ENCODE assay signal across 25 cellular contexts in the genomic region with DNA sequence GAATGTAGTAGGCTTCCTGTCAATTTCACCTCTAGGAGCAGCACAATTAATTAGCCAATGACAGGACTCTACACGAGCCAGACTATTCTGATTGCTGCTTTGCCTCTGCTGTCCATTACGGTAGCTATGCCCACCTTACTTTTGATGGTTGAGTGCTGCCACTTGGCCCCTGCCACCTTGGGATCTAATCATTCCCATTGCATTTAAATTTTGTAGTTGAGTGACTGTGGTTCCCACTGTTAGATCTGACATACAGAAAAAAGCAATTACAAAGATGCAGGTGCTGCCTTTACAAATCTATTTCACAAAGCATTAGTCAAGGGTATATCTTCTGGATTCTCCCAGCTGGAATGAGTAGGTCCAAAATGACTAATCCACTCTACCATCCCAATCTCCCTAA.
"Had no signal": no experiment of that assay in that cellular context is flagged by ENCODE, and none has a peak within 500 bp of the region (broad histone marks: within the 10 kb centered on the region; RNA-seq: fewer than 3 reads in every experiment).

No MANE protein-coding gene starts in this region.

- ATAC-seq: effector memory CD8-positive, alpha-beta T cell; esophagus mucosa; foreskin keratinocyte; gastrocnemius medialis; gastroesophageal sphincter; heart left ventricle; heart right ventricle had no signal

- DNase-seq: colonic mucosa; cortex of kidney; dermis blood vessel endothelial cell; dorsolateral prefrontal cortex; effector CD4-positive, alpha-beta T cell; effector CD8-positive, alpha-beta T cell; effector memory CD4-positive, alpha-beta T cell; effector memory CD8-positive, alpha-beta T cell; endodermal cell; erythroblast; esophagus squamous epithelium; foreskin fibroblast; foreskin keratinocyte; foreskin melanocyte; gastrocnemius medialis; glutamatergic neuron; head of caudate nucleus; heart right ventricle had no signal

- H3K4me1 ChIP-seq: colonic mucosa, foreskin keratinocyte, gastrocnemius medialis, heart left ventricle, heart right ventricle had no signal

- H3K4me3 ChIP-seq: colonic mucosa, coronary artery, dorsolateral prefrontal cortex, esophagus muscularis mucosa, esophagus squamous epithelium, gastrocnemius medialis, gastroesophageal sphincter, heart left ventricle, heart right ventricle, hepatocyte had no signal

- H3K36me3 ChIP-seq: colonic mucosa had no signal

- H3K9me3 ChIP-seq: colonic mucosa had no signal

- H3K27ac ChIP-seq: colonic mucosa, coronary artery, dorsolateral prefrontal cortex, epithelial cell of prostate, esophagus muscularis mucosa, esophagus squamous epithelium, foreskin keratinocyte, gastrocnemius medialis, gastroesophageal sphincter, heart left ventricle, heart right ventricle, hepatocyte had no signal
